ENCODE assay signal across 8 cellular contexts in genomic region chr15:89912674-89913396, GRCh38. TPM values are rescaled to one million over a fixed set of nuclear protein-coding genes. Genes with fewer than 3 reads are reported as not detected.
DNase-seq lines count a peak whose midpoint lies in the region; ATAC-seq and TF ChIP-seq lines count a peak whose summit lies in the region.

ARPIN (minus strand) TSS chr15:89912952; CDS start chr15:89912835, 117 bp downstream.

- peak; percentile 68 for ATAC-seq in lung (ENCODE audit: insufficient read depth, low FRiP score)

- H4K20me1 ChIP-seq in Karpas-422 (ENCODE audit: insufficient read depth, low read depth, low read length), result no peaks in the 10 kb centered on the region

- H3K9ac ChIP-seq in endocrine pancreas (ENCODE audit: control insufficient read depth, insufficient read depth, low read length), result peak within 1 kb of the TSS; percentile 47
- H3K9ac ChIP-seq in Karpas-422 (ENCODE audit: low read length), result no peak within 1 kb of the TSS

- H3K4me3 ChIP-seq in endocrine pancreas (ENCODE audit: control insufficient read depth, insufficient read depth, low read length) (no peak within 1 kb of the TSS), lung (peak within 1 kb of the TSS; percentile 83), Karpas-422 (ENCODE audit: low read length) (no peak within 1 kb of the TSS)

- H3K9me3 ChIP-seq in endocrine pancreas (ENCODE audit: control insufficient read depth, low read length) (no peaks in the 10 kb centered on the region), lung (ENCODE audit: control insufficient read depth in 2 of 2, insufficient read depth in 1 of 2, low read length in 1 of 2) (no peaks in the 10 kb centered on the region), Karpas-422 (ENCODE audit: low read length) (no peaks in the 10 kb centered on the region)

- H3K27me3 ChIP-seq in endocrine pancreas (ENCODE audit: control insufficient read depth, insufficient read depth, low read length), result no peaks in the 10 kb centered on the region
- no peaks in the 10 kb centered on the region for H3K27me3 ChIP-seq in lung (ENCODE audit: control insufficient read depth, insufficient read depth)
- no peaks in the 10 kb centered on the region for H3K27me3 ChIP-seq in Karpas-422 (ENCODE audit: low read length)

- H3K36me3 ChIP-seq in endocrine pancreas (ENCODE audit: control insufficient read depth, insufficient read depth, low read length) (no peaks in the 10 kb centered on the region), lung (ENCODE audit: control insufficient read depth in 2 of 2, insufficient read depth in 2 of 2, low read length in 2 of 2) (peaks cover 0 to 9% of the 10 kb centered on the region in 2 donors), Karpas-422 (ENCODE audit: insufficient read depth, low read length) (no peaks in the 10 kb centered on the region)

- H3K4me1 ChIP-seq in endocrine pancreas (ENCODE audit: control insufficient read depth, insufficient read depth, low read length), result no peaks in the 10 kb centered on the region
- peaks cover 0 to 4% of the 10 kb centered on the region in 2 donors for H3K4me1 ChIP-seq in lung (ENCODE audit: control insufficient read depth in 2 of 2, insufficient read depth in 2 of 2, low read length in 2 of 2)
- no peaks in the 10 kb centered on the region for H3K4me1 ChIP-seq in Karpas-422 (ENCODE audit: low read length)

- H3K4me2 ChIP-seq in Karpas-422 (ENCODE audit: low read depth, low read length, poor library complexity, severe bottlenecking), result no peak within 1 kb of the TSS

- H3K79me2 ChIP-seq in Karpas-422 (ENCODE audit: low read length), result no peaks in the 10 kb centered on the region

- no peak for TF ChIP-seq CTCF in lung (IDR thresholded peaks at IDR 0.05; ENCODE audit: control extremely low read depth, extremely low read depth)

- H3K9me2 ChIP-seq in Karpas-422 (replicated peaks; ENCODE audit: insufficient read depth, low read length), result no peaks in the 10 kb centered on the region

- H2AFZ ChIP-seq in Karpas-422 (ENCODE audit: low read length), result no peak within 1 kb of the TSS

- WGBS in lung, 2 donors, result 9 to 31% methylated on average over 19 to 57 of the region's 57 CpGs

- H3K27ac ChIP-seq in lung (ENCODE audit: low read depth in 1 of 2, low read length in 1 of 2) (peak within 1 kb of the TSS; percentile 72 to 94), substantia nigra (ENCODE audit: low read depth, low read length, poor library complexity, severe bottlenecking) (peak within 1 kb of the TSS; percentile 58), Karpas-422 (ENCODE audit: low read length) (no peak within 1 kb of the TSS)

- DNase-seq in NCI-H345 (lab: John Stamatoyannopoulos, UW), result peak; percentile 38
- no peak for DNase-seq in NCI-H345 treated with DMSO at 0.1 percent for 48 hours (lab: John Stamatoyannopoulos, UW; ENCODE audit: unreplicated experiment)
- peak; percentile 25 to 53 for DNase-seq in SHP77 (lab: John Stamatoyannopoulos, UW)
- peak; percentile 55 for DNase-seq in lung (ENCODE audit: low spot score)
- DNase-seq in substantia nigra (lab: John Stamatoyannopoulos, UW), result peak in 33 of 49 donors; percentile 3 to 72 (median 28)
- DNase-seq in GF-D8 (lab: John Stamatoyannopoulos, UW), result no peak
- DNase-seq in Karpas-422, result no peak

RNA-seq across cellular contexts. Expression of gene ARPIN, which starts in this region (rescaled TPM):
- total RNA-seq in lung, result 10 to 100 TPM; 21.3 to 28.5 TPM
- polyA plus RNA-seq in lung, result 10 to 100 TPM in 1 of 2 donors, 1 to 10 TPM in 1; 9.0 to 16.2 TPM
- not detected in 2 replicates for total RNA-seq in Karpas-422 (2014; rRNA removed; shearing (Covaris generic); ENCODE audit: low replicate concordance)

Comparison
In these comparisons a context has a peak if more than half of its experiments do, and no peak if none do; other contexts are left out.
1. RNA of gene ARPIN (total RNA-seq): 21.3 to 28.5 TPM in lung; not detected in Karpas-422; every median in the first group is over 10 times any median in the second.
2. DNase-seq: peak in NCI-H345 (single experiment), SHP77 (2 of 2), lung (single experiment) and substantia nigra (33 of 49); none in NCI-H345 treated with DMSO at 0.1 percent for 48 hours (single experiment), GF-D8 (single experiment) and Karpas-422 (single experiment).